In the genomic region with DNA sequence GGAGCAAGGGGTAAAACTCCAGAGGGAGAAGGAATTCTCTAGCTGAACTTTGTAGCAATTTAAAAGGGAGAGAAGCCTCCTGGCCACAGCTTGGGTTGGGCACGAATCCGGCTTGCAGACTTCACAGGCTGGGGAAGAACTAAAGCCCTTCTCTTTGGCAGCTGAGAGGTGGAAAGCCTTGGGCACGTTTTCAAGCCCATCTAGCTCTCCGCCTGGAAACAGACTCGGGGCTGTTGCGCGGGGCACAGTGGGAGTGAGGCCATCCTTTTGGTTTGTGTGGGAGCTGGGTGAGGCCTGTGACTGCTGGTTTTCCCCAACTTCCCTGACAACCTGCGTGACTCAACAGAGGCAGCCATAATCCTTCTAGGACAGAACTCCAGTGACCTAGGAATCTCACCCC, we compare ENCODE assay signal across 25 cellular contexts.
"Had no signal": no experiment of that assay in that cellular context is flagged by ENCODE, and none has a peak within 500 bp of the region (broad histone marks: within the 10 kb centered on the region; RNA-seq: fewer than 3 reads in every experiment).

No MANE protein-coding gene starts in this region.

- H3K27me3 ChIP-seq: ovary, right lobe of liver, sigmoid colon, tibial artery, transverse colon, upper lobe of right lung, uterus had no signal

- DNase-seq: naive thymus-derived CD4-positive, alpha-beta T cell; natural killer cell; occipital lobe; ovary; posterior cingulate gyrus; psoas muscle; right cardiac atrium; sigmoid colon; small intestine; stimulated activated CD4-positive, alpha-beta T cell treated with anti-CD3 and anti-CD28 coated beads, Interleukin-12 subunit alpha, Interleukin-12 subunit beta, amount 100 ng/mL, for 4 hours; stimulated activated CD4-positive, alpha-beta T cell treated with anti-CD3 and anti-CD28 coated beads, Interleukin-1b, Interleukin-23, amount 100 ng/mL, for 48 hours; stimulated activated CD4-positive, alpha-beta T cell treated with anti-CD3 and anti-CD28 coated beads, Interleukin-4, amount 100 ng/mL, for 1 hour; stimulated activated CD4-positive, alpha-beta T cell treated with anti-CD3 and anti-CD28 coated beads, Interleukin-4, amount 100 ng/mL, for 4 hours; stimulated activated CD8-positive, alpha-beta memory T cell treated with anti-CD3 and anti-CD28 coated beads, Interleukin-4, amount 100 ng/mL, for 48 hours; stimulated activated naive CD4-positive, alpha-beta T cell; stimulated activated naive CD8-positive, alpha-beta T cell treated with anti-CD3 and anti-CD28 coated beads, Interleukin-15, amount 100 ng/mL, for 72 hours; stimulated activated naive CD8-positive, alpha-beta T cell treated with anti-CD3 and anti-CD28 coated beads, Interleukin-15, Interleukin-2, amounts not matched to agents 100 U/mL and 50 U/mL, for 24 hours; substantia nigra; tibial artery; transverse colon; upper lobe of right lung; uterus had no signal

- H3K79me2 ChIP-seq: parathyroid adenoma had no signal

- H3K4me1 ChIP-seq: parathyroid adenoma, psoas muscle, right lobe of liver, sigmoid colon, tibial artery, transverse colon, upper lobe of right lung, uterus had no signal

- ATAC-seq: naive thymus-derived CD4-positive, alpha-beta T cell; natural killer cell; psoas muscle; right cardiac atrium; right lobe of liver; stimulated activated memory B cell treated with anti-CD40 and anti-IgM and Interleukin-4, amounts not matched to agents 10 μg/mL and 1 μg/mL and 100 μg/mL, for 72 hours; stimulated activated naive CD8-positive, alpha-beta T cell treated with anti-CD3 and anti-CD28 coated beads, Interleukin-15, amount 100 ng/mL, for 72 hours; stimulated activated naive CD8-positive, alpha-beta T cell treated with anti-CD3 and anti-CD28 coated beads, Interleukin-15, Interleukin-2, amounts not matched to agents 100 U/mL and 50 U/mL, for 24 hours; upper lobe of right lung had no signal

- H3K9ac ChIP-seq: parathyroid adenoma had no signal

- H2AFZ ChIP-seq: parathyroid adenoma had no signal

- H3K4me3 ChIP-seq: ovary, psoas muscle, right lobe of liver, sigmoid colon, tibial artery, transverse colon, upper lobe of right lung, uterus had no signal

- FAIRE-seq: small intestine had no signal

- H3K9me3 ChIP-seq: ovary, psoas muscle, right lobe of liver, sigmoid colon, tibial artery, transverse colon, upper lobe of right lung, uterus had no signal

- H3K36me3 ChIP-seq: ovary, right lobe of liver, sigmoid colon, tibial artery, transverse colon, upper lobe of right lung, uterus had no signal

- H3K27ac ChIP-seq: ovary, parathyroid adenoma, psoas muscle, right lobe of liver, sigmoid colon, tibial artery, transverse colon, upper lobe of right lung, uterus had no signal
